10 cellular contexts compared by ENCODE assay signal in the genomic region with DNA sequence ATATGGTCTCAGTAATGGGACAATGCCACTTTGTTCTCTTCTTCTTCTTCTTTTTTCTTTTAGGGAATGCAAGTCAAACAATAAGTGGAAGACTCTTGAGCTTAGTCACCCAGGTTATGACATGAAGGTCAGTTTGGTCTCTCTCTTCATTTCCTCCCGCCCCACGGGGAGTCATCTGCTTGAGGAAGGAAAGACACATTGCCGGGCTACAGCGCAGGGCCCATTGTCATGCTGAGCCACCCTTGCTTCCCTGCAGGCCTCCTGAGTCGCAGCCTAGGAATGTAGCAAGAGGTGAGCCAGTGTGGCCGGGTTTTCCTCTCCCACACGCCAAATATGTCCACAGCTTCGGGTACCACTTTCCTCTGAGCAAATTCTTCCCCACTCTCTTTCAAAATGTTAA. TPM values are rescaled to one million over a fixed set of nuclear protein-coding genes. Genes with fewer than 3 reads are reported as not detected.
A peak's percentile ranks its signal among the peaks of the same experiment; 100 is the strongest.
DNase-seq lines count a peak whose midpoint lies in the region; ATAC-seq and TF ChIP-seq lines count a peak whose summit lies in the region.
"Had no signal": no experiment of that assay in that cellular context is flagged by ENCODE, and none has a peak within 500 bp of the region (broad histone marks: within the 10 kb centered on the region; RNA-seq: fewer than 3 reads in every experiment).

No MANE protein-coding gene starts in this region.

- H3K9ac ChIP-seq in fibroblast of lung (ENCODE audit: insufficient read depth, low read length), result no peak overlapping the region
- no peak overlapping the region for H3K9ac ChIP-seq in neural progenitor cell

- H3K27me3 Mint-ChIP-seq in neural progenitor cell (ENCODE audit: insufficient read depth, low read depth) (no peaks in the 10 kb centered on the region), glutamatergic neuron (ENCODE audit: unreplicated experiment) (no peaks in the 10 kb centered on the region)

- peak; percentile 76 for ATAC-seq in Panc1
- no peak for ATAC-seq in GM18519 (IDR thresholded peaks at IDR 0.05; ENCODE audit: low FRiP score, unreplicated experiment)

- H3K4me3 Mint-ChIP-seq in neural progenitor cell (no peak overlapping the region), glutamatergic neuron (ENCODE audit: unreplicated experiment) (no peak overlapping the region)

- CTCF ChIA-PET in Panc1 (lab: Charles Lee), result no interaction called here

- no peaks in the 10 kb centered on the region for H3K36me3 ChIP-seq in Panc1 (ENCODE audit: control insufficient read depth, insufficient read depth, low read length)
- H3K36me3 ChIP-seq in fibroblast of lung (ENCODE audit: control insufficient read depth, insufficient read depth, low read length), result no peaks in the 10 kb centered on the region
- H3K36me3 ChIP-seq in neural progenitor cell, result no peaks in the 10 kb centered on the region

- BruUV-seq in Panc1 (replicated peaks; lab: Mats Ljungman, UMichigan), result no TSS peak

- no peaks in the 10 kb centered on the region for H3K27me3 ChIP-seq in Panc1 (ENCODE audit: control insufficient read depth, insufficient read depth, low read length)
- no peaks in the 10 kb centered on the region for H3K27me3 ChIP-seq in fibroblast of lung (ENCODE audit: control insufficient read depth, insufficient read depth, low read length)
- H3K27me3 ChIP-seq in neural progenitor cell, result no peaks in the 10 kb centered on the region

- intact Hi-C loops in Panc1 (cut with micrococcal nuclease; ENCODE audit: unreplicated experiment), result no loop called here

- H3K9me3 Mint-ChIP-seq in neural progenitor cell (peaks cover 2% of the 10 kb centered on the region), glutamatergic neuron (ENCODE audit: unreplicated experiment) (no peaks in the 10 kb centered on the region)

- H3K27ac Mint-ChIP-seq in neural progenitor cell (no peak overlapping the region), glutamatergic neuron (ENCODE audit: unreplicated experiment) (no peak overlapping the region)

- H3K9me3 ChIP-seq in Panc1 (ENCODE audit: control insufficient read depth, insufficient read depth, low read depth, low read length), result no peaks in the 10 kb centered on the region
- no peaks in the 10 kb centered on the region for H3K9me3 ChIP-seq in fibroblast of lung (ENCODE audit: control insufficient read depth, insufficient read depth, low read depth, low read length)
- no peaks in the 10 kb centered on the region for H3K9me3 ChIP-seq in neural progenitor cell (ENCODE audit: low read depth)

- H3K4me1 ChIP-seq in Panc1 (ENCODE audit: control insufficient read depth, insufficient read depth, low read length), result no peaks in the 10 kb centered on the region
- H3K4me1 ChIP-seq in fibroblast of lung (ENCODE audit: control insufficient read depth, extremely low read depth, insufficient read depth, low read length), result peaks cover 7% of the 10 kb centered on the region
- peaks cover 19% of the 10 kb centered on the region for H3K4me1 ChIP-seq in neural progenitor cell

- no peaks in the 10 kb centered on the region for H3K79me2 ChIP-seq in fibroblast of lung (ENCODE audit: control insufficient read depth, insufficient read depth, low read length)
- H3K79me2 ChIP-seq in neural progenitor cell (ENCODE audit: low read depth), result no peaks in the 10 kb centered on the region

- H3F3A ChIP-seq in neural progenitor cell (ENCODE audit: low read depth), result no peaks in the 10 kb centered on the region

- POLR2A ChIA-PET in Panc1 (lab: Charles Lee), result interaction anchor here (0.5 kb wide), 1 partner anchor 16 kb away, joined by 7 read pairs; no protein-coding TSS in a partner anchor

- in situ Hi-C loops in Panc1 (cut with HindIII; ENCODE audit: low pct_unique_long_range_greater_than_20kb, low sequenced_read_pairs), result no loop called here

- H3K4me1 Mint-ChIP-seq in neural progenitor cell, result peaks cover 22% of the 10 kb centered on the region
- H3K4me1 Mint-ChIP-seq in glutamatergic neuron (ENCODE audit: low read depth, unreplicated experiment), result peaks cover 2% of the 10 kb centered on the region

- peak overlapping the region; percentile 54 for H3K4me2 ChIP-seq in fibroblast of lung (ENCODE audit: extremely low read depth, insufficient read depth, low read length)
- no peak overlapping the region for H3K4me2 ChIP-seq in neural progenitor cell

- TF ChIP-seq CTCF in Panc1 (IDR thresholded peaks at IDR 0.05) (no peak), fibroblast of lung (conservative IDR thresholded peaks at IDR 0.05 in 1 of 2, IDR thresholded peaks at IDR 0.05 in 1 of 2; ENCODE audit: low read depth in 1 of 2, low read length in 2 of 2) (no peak), neural progenitor cell (IDR thresholded peaks at IDR 0.05) (no peak), glutamatergic neuron (IDR thresholded peaks at IDR 0.05; ENCODE audit: partially characterized antibody, unreplicated experiment) (no peak)

- H2AFZ ChIP-seq in fibroblast of lung (ENCODE audit: low read length) (peak overlapping the region; percentile 17), neural progenitor cell (replicated peaks) (peak overlapping the region; percentile 0)

- no peaks in the 10 kb centered on the region for H3K36me3 Mint-ChIP-seq in neural progenitor cell
- no peaks in the 10 kb centered on the region for H3K36me3 Mint-ChIP-seq in glutamatergic neuron (ENCODE audit: unreplicated experiment)

- DNase-seq in H4 (ENCODE audit: low spot score) (peak; percentile 14), Panc1 (ENCODE audit: low read depth, low spot score) (no peak), fibroblast of lung (ENCODE audit: low read depth in 2 of 2) (peak; percentile 45 to 68), neural progenitor cell (ENCODE audit: low spot score) (peak; percentile 26), ecto neural progenitor cell (ENCODE audit: low spot score) (no peak), glutamatergic neuron (no peak), RPMI8226 (no peak)
- DNase-seq: activated T-cell treated with anti-CD3 and anti-CD28 coated beads, Interleukin-2, amount 50 U/mL, for 48 hours; NK-92 treated with Interleukin-12 subunit alpha and Interleukin-12 subunit beta, amount 100 ng/mL, for 24 hours had no signal

- H3K27ac ChIP-seq in Panc1 (ENCODE audit: low read length), result no peak overlapping the region
- H3K27ac ChIP-seq in fibroblast of lung (ENCODE audit: insufficient read depth, low read length), result peak overlapping the region; percentile 38
- H3K27ac ChIP-seq in neural progenitor cell, result no peak overlapping the region

- H4K20me1 ChIP-seq in fibroblast of lung (ENCODE audit: control insufficient read depth, extremely low read depth, insufficient read depth, low read length) (no peaks in the 10 kb centered on the region), neural progenitor cell (ENCODE audit: low read depth) (no peaks in the 10 kb centered on the region)

- H3K4me3 ChIP-seq in Panc1 (ENCODE audit: low read depth in 2 of 2, low read length in 2 of 2) (no peak overlapping the region), fibroblast of lung (replicated peaks in 1 of 4; ENCODE audit: control extremely low read depth in 1 of 4, insufficient read depth in 1 of 4, low read depth in 3 of 4, low read length in 4 of 4) (no peak overlapping the region), neural progenitor cell (no peak overlapping the region)

RNA-seq across cellular contexts. Expression of gene RAP2B, which starts 47.6 kb away (rescaled TPM):
- total RNA-seq in H4 (2014; rRNA removed; shearing (Covaris generic)), result 15.7 TPM in 2 replicates
- total RNA-seq in Panc1 (2021; ENCODE audit: unreplicated experiment) (14.7 TPM), fibroblast of lung (24.4 and 27.1 TPM in 2 replicates), neural progenitor cell (ENCODE audit: low replicate concordance) (15.9 and 18.1 TPM in 2 replicates), glutamatergic neuron (ENCODE audit: unreplicated experiment) (24.5 TPM)
- polyA plus RNA-seq in Panc1 (2012; ENCODE audit: insufficient read length), result 7.6 TPM
- polyA plus RNA-seq in fibroblast of lung, result 8.7 and 10.5 TPM in 2 replicates
- polyA plus RNA-seq in fibroblast of lung (2012), result 10.1 and 13.5 TPM in 2 replicates
- polyA minus RNA-seq in fibroblast of lung (ENCODE audit: low replicate concordance), result 6.4 and 7.7 TPM in 2 replicates

Comparison
In these comparisons a context has a peak if more than half of its experiments do, and no peak if none do; other contexts are left out.
1. DNase-seq: peak in H4 (single experiment), fibroblast of lung (2 of 2) and neural progenitor cell (single experiment); none in Panc1 (single experiment), ecto neural progenitor cell (single experiment), glutamatergic neuron (single experiment) and RPMI8226 (single experiment).